Comparison of ENCODE assay signal across 8 cellular contexts in genomic region chr1:46442317-46443161, GRCh38. TPM values are rescaled to one million over a fixed set of nuclear protein-coding genes. Genes with fewer than 3 reads are reported as not detected.
DNase-seq lines count a peak whose midpoint lies in the region; ATAC-seq and TF ChIP-seq lines count a peak whose summit lies in the region.

No MANE protein-coding gene starts in this region.

- H3K4me3 Mint-ChIP-seq in CD14-positive monocyte = peak overlapping the region; percentile 80 to 92
- H3K4me3 Mint-ChIP-seq in activated T-helper 2 cell treated with anti-CD3 and anti-CD28 coated beads, Interferon-gamma antibody, Interleukin-2, Interleukin-4, amounts not matched to agents 10 μg/mL and 5 μg/mL and 100 μg/mL, durations not matched to agents 14 hours and 24 hours and 36 hours (ENCODE audit: low read depth) = peak overlapping the region; percentile 75

- peaks cover 26% of the 10 kb centered on the region for H3K4me1 Mint-ChIP-seq in CD14-positive monocyte
- H3K4me1 Mint-ChIP-seq in activated T-helper 2 cell treated with anti-CD3 and anti-CD28 coated beads, Interferon-gamma antibody, Interleukin-2, Interleukin-4, amounts not matched to agents 10 μg/mL and 5 μg/mL and 100 μg/mL, durations not matched to agents 14 hours and 24 hours and 36 hours (ENCODE audit: low read depth) = peaks cover 7% of the 10 kb centered on the region

- no TSS peak for BruUV-seq in PC-9 (replicated peaks; lab: Mats Ljungman, UMichigan)

- H2AFZ ChIP-seq in PC-9 (peak overlapping the region; percentile 60; the same call in 1 of the 2 replicates), neuron (ENCODE audit: low read depth, low read length) (peak overlapping the region; percentile 3)

- no peaks in the 10 kb centered on the region for H3K9me3 ChIP-seq in PC-9 (ENCODE audit: insufficient read depth, low read depth)
- no peaks in the 10 kb centered on the region for H3K9me3 ChIP-seq in neuron (ENCODE audit: low read length)
- no peaks in the 10 kb centered on the region for H3K9me3 ChIP-seq in stomach smooth muscle (ENCODE audit: control insufficient read depth in 2 of 2, low read length in 2 of 2)

- H3K4me2 ChIP-seq in PC-9 = peak overlapping the region; percentile 83

- peak overlapping the region in 1 of 2 donors; percentile 29 for H3K9ac ChIP-seq in stomach smooth muscle (ENCODE audit: low read length in 2 of 2)

- H3K36me3 Mint-ChIP-seq in CD14-positive monocyte = peaks cover 1 to 4% of the 10 kb centered on the region in 2 donors
- H3K36me3 Mint-ChIP-seq in activated T-helper 2 cell treated with anti-CD3 and anti-CD28 coated beads, Interferon-gamma antibody, Interleukin-2, Interleukin-4, amounts not matched to agents 10 μg/mL and 5 μg/mL and 100 μg/mL, durations not matched to agents 14 hours and 24 hours and 36 hours (ENCODE audit: low read depth) = no peaks in the 10 kb centered on the region

- no peaks in the 10 kb centered on the region for H3K36me3 ChIP-seq in PC-9 (ENCODE audit: low read depth)
- H3K36me3 ChIP-seq in neuron (ENCODE audit: insufficient read depth, low read length) = no peaks in the 10 kb centered on the region
- no peaks in the 10 kb centered on the region for H3K36me3 ChIP-seq in stomach smooth muscle (ENCODE audit: control insufficient read depth in 2 of 2, insufficient read depth in 2 of 2, low read length in 2 of 2)

- no peaks in the 10 kb centered on the region for H3F3A ChIP-seq in PC-9 (ENCODE audit: insufficient read depth, low read depth)

- CTCF ChIA-PET in PC-9 (lab: Charles Lee) = interaction anchor here (0.6 to 1.3 kb wide), 2 partner anchors 37 to 74 kb away, joined by 3 read pairs; no protein-coding TSS in a partner anchor

- H3K79me2 ChIP-seq in PC-9 (ENCODE audit: low read depth) = no peaks in the 10 kb centered on the region

- H3K4me1 ChIP-seq in PC-9 (replicated peaks; ENCODE audit: insufficient read depth) = 0 out of 2 replicates have a peak, but pooled peaks cover 8% of the 10 kb centered on the region
- H3K4me1 ChIP-seq in neuron (ENCODE audit: insufficient read depth, low read length) = peaks cover 4% of the 10 kb centered on the region
- H3K4me1 ChIP-seq in stomach smooth muscle (ENCODE audit: control insufficient read depth, insufficient read depth, low read length) = peaks cover 10% of the 10 kb centered on the region

- H3K27ac ChIP-seq in PC-9 (no peak overlapping the region), stomach smooth muscle (ENCODE audit: low read length) (no peak overlapping the region)

- peak; percentile 71 for ATAC-seq in GM19372 (IDR thresholded peaks at IDR 0.05; ENCODE audit: low read depth, unreplicated experiment)

- H3K9me3 Mint-ChIP-seq in CD14-positive monocyte = peaks cover 0 to 9% (median 2%) of the 10 kb centered on the region in 7 donors
- H3K9me3 Mint-ChIP-seq in activated T-helper 2 cell treated with anti-CD3 and anti-CD28 coated beads, Interferon-gamma antibody, Interleukin-2, Interleukin-4, amounts not matched to agents 10 μg/mL and 5 μg/mL and 100 μg/mL, durations not matched to agents 14 hours and 24 hours and 36 hours = no peaks in the 10 kb centered on the region

- H3K9me2 ChIP-seq in PC-9 (ENCODE audit: insufficient read depth) = no peaks in the 10 kb centered on the region

- H3K4me3 ChIP-seq in PC-9 = peak overlapping the region; percentile 58
- peak overlapping the region; percentile 48 for H3K4me3 ChIP-seq in fibroblast of villous mesenchyme (ENCODE audit: low read depth, low read length)
- peak overlapping the region; percentile 27 for H3K4me3 ChIP-seq in neuron (ENCODE audit: low read length)
- peak overlapping the region; percentile 48 to 69 for H3K4me3 ChIP-seq in stomach smooth muscle (ENCODE audit: low read length in 2 of 2)

- TF ChIP-seq CTCF in CD14-positive monocyte (IDR thresholded peaks at IDR 0.05) = peak; percentile 98
- peak; percentile 93 for TF ChIP-seq CTCF in PC-9 (conservative IDR thresholded peaks at IDR 0.05)
- peak; percentile 81 for TF ChIP-seq CTCF in fibroblast of villous mesenchyme (IDR thresholded peaks at IDR 0.05; ENCODE audit: insufficient read depth, low read depth, low read length)

- peak overlapping the region; percentile 3 to 84 (median 59) for H3K27ac Mint-ChIP-seq in CD14-positive monocyte
- H3K27ac Mint-ChIP-seq in activated T-helper 2 cell treated with anti-CD3 and anti-CD28 coated beads, Interferon-gamma antibody, Interleukin-2, Interleukin-4, amounts not matched to agents 10 μg/mL and 5 μg/mL and 100 μg/mL, durations not matched to agents 14 hours and 24 hours and 36 hours = peak overlapping the region; percentile 62

- no peaks in the 10 kb centered on the region for H4K20me1 ChIP-seq in PC-9 (ENCODE audit: insufficient read depth)

- intact Hi-C loops in CD14-positive monocyte (cut with micrococcal nuclease) = no loop called here
- intact Hi-C loops in PC-9 (cut with micrococcal nuclease; ENCODE audit: unreplicated experiment) = loop anchor here (1.0 to 10.0 kb wide), 4 partner anchors 36 to 733 kb away; no protein-coding TSS in a partner anchor
- intact Hi-C loops in activated T-helper 2 cell treated with anti-CD3 and anti-CD28 coated beads, Interferon-gamma antibody, Interleukin-2, Interleukin-4, amounts not matched to agents 10 μg/mL and 5 μg/mL and 100 μg/mL, durations not matched to agents 14 hours and 24 hours and 36 hours (cut with micrococcal nuclease) = loop anchor here (1.0 to 2.0 kb wide), 2 partner anchors 48 to 86 kb away; no protein-coding TSS in a partner anchor

- DNase-seq in CD14-positive monocyte (ENCODE audit: low spot score) (peak; percentile 66), HT1080 (ENCODE audit: low read depth) (peak; percentile 68), PC-9 (peak; percentile 61 to 91), fibroblast of villous mesenchyme (ENCODE audit: low read depth) (peak; percentile 78)
- DNase-seq in activated T-helper 2 cell treated with anti-CD3 and anti-CD28 coated beads, Interferon-gamma antibody, Interleukin-2, Interleukin-4, amounts not matched to agents 10 μg/mL and 5 μg/mL and 100 μg/mL, durations not matched to agents 14 hours and 24 hours and 36 hours (ENCODE audit: low spot score) = peak; percentile 57

- H3K27me3 Mint-ChIP-seq in CD14-positive monocyte (ENCODE audit: low read depth in 3 of 3) = peaks cover 16 to 30% (median 23%) of the 10 kb centered on the region in 3 donors
- peaks cover 35% of the 10 kb centered on the region for H3K27me3 Mint-ChIP-seq in activated T-helper 2 cell treated with anti-CD3 and anti-CD28 coated beads, Interferon-gamma antibody, Interleukin-2, Interleukin-4, amounts not matched to agents 10 μg/mL and 5 μg/mL and 100 μg/mL, durations not matched to agents 14 hours and 24 hours and 36 hours (ENCODE audit: low read depth)

- POLR2A ChIA-PET in PC-9 (lab: Charles Lee; ENCODE audit: unreplicated experiment) = interaction anchor here (1.0 kb wide), 1 partner anchor 162 kb away, joined by 3 read pairs; the partner anchor contains the start of gene MKNK1

- H3K27me3 ChIP-seq in PC-9 (ENCODE audit: insufficient read depth, low read depth) = peaks cover 5% of the 10 kb centered on the region
- peaks cover 27% of the 10 kb centered on the region for H3K27me3 ChIP-seq in neuron (ENCODE audit: insufficient read depth, low read length)
- H3K27me3 ChIP-seq in stomach smooth muscle (ENCODE audit: control insufficient read depth in 1 of 2, insufficient read depth in 2 of 2, low read length in 2 of 2) = peaks cover 13 to 20% of the 10 kb centered on the region in 2 donors

RNA-seq across cellular contexts. Expression of gene DMBX1, which starts 47.1 kb away (rescaled TPM):
- polyA plus RNA-seq in CD14-positive monocyte = not detected
- total RNA-seq in HT1080 (2014; rRNA removed; shearing (Covaris generic)) = not detected in 2 replicates
- not detected in 2 replicates for polyA plus RNA-seq in HT1080 (2015; cell fraction: cytosol; rRNA removed)
- polyA plus RNA-seq in HT1080 (2015; cell fraction: nucleus; rRNA removed) = not detected in 2 replicates
- total RNA-seq in PC-9 (2021) = 0.79 and 1.0 TPM in 2 replicates
- total RNA-seq in activated T-helper 2 cell treated with anti-CD3 and anti-CD28 coated beads, Interferon-gamma antibody, Interleukin-2, Interleukin-4, amounts not matched to agents 10 μg/mL and 5 μg/mL and 100 μg/mL, durations not matched to agents 14 hours and 24 hours and 36 hours = not detected in 2 replicates
- total RNA-seq in fibroblast of villous mesenchyme = not detected in 2 replicates

RNA-seq across cellular contexts. Expression of gene FAAH, which starts 48.4 kb away (rescaled TPM):
- 10 to 100 TPM; 11.5 TPM for polyA plus RNA-seq in CD14-positive monocyte
- total RNA-seq in HT1080 (2014; rRNA removed; shearing (Covaris generic)) = 0.33 and 0.35 TPM in 2 replicates
- polyA plus RNA-seq in HT1080 (2015; cell fraction: cytosol; rRNA removed) = 0.26 TPM in 1 of 2 replicates, not detected in the other
- polyA plus RNA-seq in HT1080 (2015; cell fraction: nucleus; rRNA removed) = 0.81 and 1.00 TPM in 2 replicates
- total RNA-seq in PC-9 (2021) = 19.1 and 23.8 TPM in 2 replicates
- total RNA-seq in activated T-helper 2 cell treated with anti-CD3 and anti-CD28 coated beads, Interferon-gamma antibody, Interleukin-2, Interleukin-4, amounts not matched to agents 10 μg/mL and 5 μg/mL and 100 μg/mL, durations not matched to agents 14 hours and 24 hours and 36 hours = 2.4 and 3.8 TPM in 2 replicates
- total RNA-seq in fibroblast of villous mesenchyme = 0.64 and 0.86 TPM in 2 replicates

Comparison
In these comparisons a context has a peak if more than half of its experiments do, and no peak if none do; other contexts are left out.
1. intact Hi-C loops: an anchor here in PC-9 (1.0 to 10.0 kb wide) and activated T-helper 2 cell treated with anti-CD3 and anti-CD28 coated beads, Interferon-gamma antibody, Interleukin-2, Interleukin-4, amounts not matched to agents 10 μg/mL and 5 μg/mL and 100 μg/mL, durations not matched to agents 14 hours and 24 hours and 36 hours (1.0 to 2.0 kb wide); none called in CD14-positive monocyte.